Comparison of ENCODE assay signal across 29 cellular contexts in the genomic region with DNA sequence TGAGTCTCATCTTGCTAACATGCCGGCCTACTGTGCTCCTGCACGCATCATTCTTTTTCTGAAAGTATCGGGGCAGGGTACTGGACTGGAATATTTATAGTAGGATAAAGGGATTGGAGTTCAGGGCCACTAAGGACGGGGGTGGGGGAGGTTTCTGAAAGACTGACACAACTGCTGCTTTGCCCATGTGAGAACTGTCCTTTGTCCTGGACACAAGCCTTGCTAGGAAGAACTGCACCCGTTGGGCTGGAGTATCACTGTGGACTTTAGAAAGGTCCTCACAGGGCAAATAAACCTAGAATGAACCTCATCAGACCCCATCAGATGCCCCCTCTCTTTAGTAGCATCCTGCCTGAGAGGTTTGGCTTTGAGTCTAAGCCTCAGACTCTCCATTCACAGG.
"Had no signal": no experiment of that assay in that cellular context is flagged by ENCODE, and none has a peak within 500 bp of the region (broad histone marks: within the 10 kb centered on the region; RNA-seq: fewer than 3 reads in every experiment).

No MANE protein-coding gene starts in this region.

- H3K9me3 Mint-ChIP-seq: activated CD4-positive, alpha-beta T cell treated with anti-CD3 and anti-CD28 coated beads, Interleukin-2, amount 10 ng/mL, durations not matched to agents 24 days and 14 days; activated CD8-positive, alpha-beta T cell treated with anti-CD3 and anti-CD28 coated beads for 36 hours; activated naive CD8-positive, alpha-beta T cell treated with anti-CD3 and anti-CD28 coated beads for 36 hours; activated T-cell treated with anti-CD3 and anti-CD28 coated beads, Interleukin-2, amount 50 U/mL, for 72 hours; activated T-helper 17 cell treated with anti-CD3 and anti-CD28 coated beads, Interleukin-2, amount 50 U/mL, for 72 hours had no signal

- H3K4me1 Mint-ChIP-seq: activated CD4-positive, alpha-beta T cell treated with anti-CD3 and anti-CD28 coated beads, Interleukin-2, amount 10 ng/mL, durations not matched to agents 24 days and 14 days; activated naive CD8-positive, alpha-beta T cell treated with anti-CD3 and anti-CD28 coated beads for 36 hours; activated T-helper 17 cell treated with anti-CD3 and anti-CD28 coated beads, Interleukin-2, amount 50 U/mL, for 72 hours had no signal

- H3K9me3 ChIP-seq: SJCRH30 had no signal

- ATAC-seq: activated CD8-positive, alpha-beta T cell treated with anti-CD3 and anti-CD28 coated beads for 36 hours; activated T-cell treated with anti-CD3 and anti-CD28 coated beads, Interleukin-2, amount 50 U/mL, for 72 hours; activated T-helper 17 cell treated with anti-CD3 and anti-CD28 coated beads, Interleukin-2, amount 50 U/mL, for 72 hours had no signal

- H3K27ac Mint-ChIP-seq: activated CD4-positive, alpha-beta T cell treated with anti-CD3 and anti-CD28 coated beads, Interleukin-2, amount 10 ng/mL, durations not matched to agents 24 days and 14 days; activated CD8-positive, alpha-beta T cell treated with anti-CD3 and anti-CD28 coated beads for 36 hours; activated naive CD8-positive, alpha-beta T cell treated with anti-CD3 and anti-CD28 coated beads for 36 hours; activated T-cell treated with anti-CD3 and anti-CD28 coated beads, Interleukin-2, amount 50 U/mL, for 72 hours; activated T-helper 17 cell treated with anti-CD3 and anti-CD28 coated beads, Interleukin-2, amount 50 U/mL, for 72 hours had no signal

- H3K27me3 Mint-ChIP-seq: activated CD8-positive, alpha-beta T cell treated with anti-CD3 and anti-CD28 coated beads for 36 hours; activated naive CD8-positive, alpha-beta T cell treated with anti-CD3 and anti-CD28 coated beads for 36 hours had no signal

- H3K27ac ChIP-seq: brain microvascular endothelial cell, SJCRH30, SK-N-MC had no signal

- DNase-seq: activated CD4-positive, alpha-beta T cell treated with anti-CD3 and anti-CD28 coated beads, Interleukin-2, amount 10 ng/mL, durations not matched to agents 24 days and 14 days; activated CD4-positive, alpha-beta T cell treated with anti-CD3 and anti-CD28 coated beads, Interleukin-2, amount 50 U/mL, for 4 hours; activated CD8-positive, alpha-beta T cell treated with anti-CD3 and anti-CD28 coated beads for 36 hours; activated effector memory CD4-positive, alpha-beta T cell treated with anti-CD3 and anti-CD28 coated beads, Interleukin-2, amount 50 U/mL, for 16 hours; activated naive CD4-positive, alpha-beta T cell; activated naive CD4-positive, alpha-beta T cell treated with anti-CD3 and anti-CD28 coated beads, Interleukin-2, amount 50 U/mL, for 16 hours; activated naive CD8-positive, alpha-beta T cell treated with anti-CD3 and anti-CD28 coated beads for 36 hours; activated T-cell treated with anti-CD3 and anti-CD28 coated beads, Interleukin-2, amount 50 U/mL, for 1 hour; activated T-cell treated with anti-CD3 and anti-CD28 coated beads, Interleukin-2, amount 50 U/mL, for 72 hours; amniotic stem cell; brain microvascular endothelial cell; central memory CD4-positive, alpha-beta T cell; NCI-H1092 treated with DMSO at 0.1 percent for 48 hours; NCI-H1417; NCI-H146; NCI-H187; NCI-H2029 treated with DMSO at 0.1 percent for 48 hours; NCI-H2171 treated with DMSO at 0.1 percent for 48 hours; NCI-H2227 treated with DMSO at 0.1 percent for 48 hours; NCI-H446; NCI-H510A treated with DMSO at 0.1 percent for 48 hours; NCI-H526 treated with DMSO at 0.1 percent for 48 hours; NCI-H774; NK-92 treated with Interleukin-12 subunit alpha and Interleukin-12 subunit beta, amount 100 ng/mL, for 24 hours; SHP77; T1000 had no signal

- H3K4me1 ChIP-seq: SJCRH30 had no signal

- H3K36me3 ChIP-seq: brain microvascular endothelial cell, SJCRH30 had no signal

- H3K4me3 Mint-ChIP-seq: activated CD4-positive, alpha-beta T cell treated with anti-CD3 and anti-CD28 coated beads, Interleukin-2, amount 10 ng/mL, durations not matched to agents 24 days and 14 days; activated CD8-positive, alpha-beta T cell treated with anti-CD3 and anti-CD28 coated beads for 36 hours; activated naive CD8-positive, alpha-beta T cell treated with anti-CD3 and anti-CD28 coated beads for 36 hours; activated T-cell treated with anti-CD3 and anti-CD28 coated beads, Interleukin-2, amount 50 U/mL, for 72 hours; activated T-helper 17 cell treated with anti-CD3 and anti-CD28 coated beads, Interleukin-2, amount 50 U/mL, for 72 hours had no signal

- H3K27me3 ChIP-seq: brain microvascular endothelial cell, SJCRH30 had no signal

- H3K4me3 ChIP-seq: SJCRH30, SK-N-MC had no signal

- H3K36me3 Mint-ChIP-seq: activated naive CD8-positive, alpha-beta T cell treated with anti-CD3 and anti-CD28 coated beads for 36 hours had no signal
